ENCODE assay signal across 1 cellular context in the genomic region with DNA sequence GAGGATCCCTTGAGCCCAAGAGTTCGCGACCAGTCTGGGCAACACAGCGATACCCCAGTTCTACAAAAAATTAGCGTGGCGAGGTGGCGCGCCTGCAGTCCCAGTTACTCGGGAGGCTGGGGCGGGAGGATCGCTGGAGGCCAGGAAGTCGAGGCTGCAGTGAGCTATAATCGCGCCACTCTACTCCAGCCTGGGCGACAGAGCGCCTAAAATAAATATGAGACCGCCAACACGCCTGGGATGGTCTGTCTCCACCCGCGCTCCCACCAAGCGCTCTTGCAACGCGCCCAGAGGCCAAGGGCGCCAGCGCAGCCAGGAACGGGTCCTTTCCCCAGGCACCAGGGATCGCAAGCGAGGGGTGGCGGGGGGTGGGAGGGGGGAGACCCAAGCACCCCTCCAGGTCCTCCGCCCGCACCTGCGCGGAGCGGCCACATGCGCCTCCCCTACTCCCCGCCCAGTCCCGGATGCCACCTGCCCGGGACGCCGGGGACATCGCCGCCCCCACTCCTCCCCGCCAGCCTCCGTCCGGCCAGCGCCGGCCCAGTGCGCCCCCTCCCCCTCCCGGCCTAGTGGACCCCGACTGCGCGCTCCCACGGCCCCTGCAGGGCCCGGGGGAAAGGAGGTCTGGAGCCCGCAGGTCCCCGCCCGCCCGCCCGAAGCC.
TF ChIP-seq lines count a peak whose summit lies in the region.

No MANE protein-coding gene starts in this region.

TF ChIP-seq in GM23338, 12 proteins besides CTCF, POLR2A, EP300 and RAD21 (continued from another document):
- TF ChIP-seq, protein P1, sequence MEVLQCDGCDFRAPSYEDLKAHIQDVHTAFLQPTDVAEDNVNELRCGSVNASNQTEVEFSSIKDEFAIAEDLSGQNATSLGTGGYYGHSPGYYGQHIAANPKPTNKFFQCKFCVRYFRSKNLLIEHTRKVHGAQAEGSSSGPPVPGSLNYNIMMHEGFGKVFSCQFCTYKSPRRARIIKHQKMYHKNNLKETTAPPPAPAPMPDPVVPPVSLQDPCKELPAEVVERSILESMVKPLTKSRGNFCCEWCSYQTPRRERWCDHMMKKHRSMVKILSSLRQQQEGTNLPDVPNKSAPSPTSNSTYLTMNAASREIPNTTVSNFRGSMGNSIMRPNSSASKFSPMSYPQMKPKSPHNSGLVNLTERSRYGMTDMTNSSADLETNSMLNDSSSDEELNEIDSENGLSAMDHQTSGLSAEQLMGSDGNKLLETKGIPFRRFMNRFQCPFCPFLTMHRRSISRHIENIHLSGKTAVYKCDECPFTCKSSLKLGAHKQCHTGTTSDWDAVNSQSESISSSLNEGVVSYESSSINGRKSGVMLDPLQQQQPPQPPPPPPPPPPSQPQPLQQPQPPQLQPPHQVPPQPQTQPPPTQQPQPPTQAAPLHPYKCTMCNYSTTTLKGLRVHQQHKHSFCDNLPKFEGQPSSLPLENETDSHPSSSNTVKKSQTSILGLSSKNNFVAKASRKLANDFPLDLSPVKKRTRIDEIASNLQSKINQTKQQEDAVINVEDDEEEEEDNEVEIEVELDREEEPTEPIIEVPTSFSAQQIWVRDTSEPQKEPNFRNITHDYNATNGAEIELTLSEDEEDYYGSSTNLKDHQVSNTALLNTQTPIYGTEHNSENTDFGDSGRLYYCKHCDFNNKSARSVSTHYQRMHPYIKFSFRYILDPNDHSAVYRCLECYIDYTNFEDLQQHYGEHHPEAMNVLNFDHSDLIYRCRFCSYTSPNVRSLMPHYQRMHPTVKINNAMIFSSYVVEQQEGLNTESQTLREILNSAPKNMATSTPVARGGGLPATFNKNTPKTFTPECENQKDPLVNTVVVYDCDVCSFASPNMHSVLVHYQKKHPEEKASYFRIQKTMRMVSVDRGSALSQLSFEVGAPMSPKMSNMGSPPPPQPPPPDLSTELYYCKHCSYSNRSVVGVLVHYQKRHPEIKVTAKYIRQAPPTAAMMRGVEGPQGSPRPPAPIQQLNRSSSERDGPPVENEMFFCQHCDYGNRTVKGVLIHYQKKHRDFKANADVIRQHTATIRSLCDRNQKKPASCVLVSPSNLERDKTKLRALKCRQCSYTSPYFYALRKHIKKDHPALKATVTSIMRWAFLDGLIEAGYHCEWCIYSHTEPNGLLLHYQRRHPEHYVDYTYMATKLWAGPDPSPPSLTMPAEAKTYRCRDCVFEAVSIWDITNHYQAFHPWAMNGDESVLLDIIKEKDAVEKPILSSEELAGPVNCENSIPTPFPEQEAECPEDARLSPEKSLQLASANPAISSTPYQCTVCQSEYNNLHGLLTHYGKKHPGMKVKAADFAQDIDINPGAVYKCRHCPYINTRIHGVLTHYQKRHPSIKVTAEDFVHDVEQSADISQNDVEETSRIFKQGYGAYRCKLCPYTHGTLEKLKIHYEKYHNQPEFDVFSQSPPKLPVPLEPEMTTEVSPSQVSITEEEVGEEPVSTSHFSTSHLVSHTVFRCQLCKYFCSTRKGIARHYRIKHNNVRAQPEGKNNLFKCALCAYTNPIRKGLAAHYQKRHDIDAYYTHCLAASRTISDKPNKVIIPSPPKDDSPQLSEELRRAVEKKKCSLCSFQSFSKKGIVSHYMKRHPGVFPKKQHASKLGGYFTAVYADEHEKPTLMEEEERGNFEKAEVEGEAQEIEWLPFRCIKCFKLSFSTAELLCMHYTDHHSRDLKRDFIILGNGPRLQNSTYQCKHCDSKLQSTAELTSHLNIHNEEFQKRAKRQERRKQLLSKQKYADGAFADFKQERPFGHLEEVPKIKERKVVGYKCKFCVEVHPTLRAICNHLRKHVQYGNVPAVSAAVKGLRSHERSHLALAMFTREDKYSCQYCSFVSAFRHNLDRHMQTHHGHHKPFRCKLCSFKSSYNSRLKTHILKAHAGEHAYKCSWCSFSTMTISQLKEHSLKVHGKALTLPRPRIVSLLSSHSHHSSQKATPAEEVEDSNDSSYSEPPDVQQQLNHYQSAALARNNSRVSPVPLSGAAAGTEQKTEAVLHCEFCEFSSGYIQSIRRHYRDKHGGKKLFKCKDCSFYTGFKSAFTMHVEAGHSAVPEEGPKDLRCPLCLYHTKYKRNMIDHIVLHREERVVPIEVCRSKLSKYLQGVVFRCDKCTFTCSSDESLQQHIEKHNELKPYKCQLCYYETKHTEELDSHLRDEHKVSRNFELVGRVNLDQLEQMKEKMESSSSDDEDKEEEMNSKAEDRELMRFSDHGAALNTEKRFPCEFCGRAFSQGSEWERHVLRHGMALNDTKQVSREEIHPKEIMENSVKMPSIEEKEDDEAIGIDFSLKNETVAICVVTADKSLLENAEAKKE (CRISPR knock-in tag; IDR thresholded peaks at IDR 0.05) = no peak
- no peak for TF ChIP-seq EZH2phosphoT487 (IDR thresholded peaks at IDR 0.05; ENCODE audit: unreplicated experiment)
